In the genomic region with DNA sequence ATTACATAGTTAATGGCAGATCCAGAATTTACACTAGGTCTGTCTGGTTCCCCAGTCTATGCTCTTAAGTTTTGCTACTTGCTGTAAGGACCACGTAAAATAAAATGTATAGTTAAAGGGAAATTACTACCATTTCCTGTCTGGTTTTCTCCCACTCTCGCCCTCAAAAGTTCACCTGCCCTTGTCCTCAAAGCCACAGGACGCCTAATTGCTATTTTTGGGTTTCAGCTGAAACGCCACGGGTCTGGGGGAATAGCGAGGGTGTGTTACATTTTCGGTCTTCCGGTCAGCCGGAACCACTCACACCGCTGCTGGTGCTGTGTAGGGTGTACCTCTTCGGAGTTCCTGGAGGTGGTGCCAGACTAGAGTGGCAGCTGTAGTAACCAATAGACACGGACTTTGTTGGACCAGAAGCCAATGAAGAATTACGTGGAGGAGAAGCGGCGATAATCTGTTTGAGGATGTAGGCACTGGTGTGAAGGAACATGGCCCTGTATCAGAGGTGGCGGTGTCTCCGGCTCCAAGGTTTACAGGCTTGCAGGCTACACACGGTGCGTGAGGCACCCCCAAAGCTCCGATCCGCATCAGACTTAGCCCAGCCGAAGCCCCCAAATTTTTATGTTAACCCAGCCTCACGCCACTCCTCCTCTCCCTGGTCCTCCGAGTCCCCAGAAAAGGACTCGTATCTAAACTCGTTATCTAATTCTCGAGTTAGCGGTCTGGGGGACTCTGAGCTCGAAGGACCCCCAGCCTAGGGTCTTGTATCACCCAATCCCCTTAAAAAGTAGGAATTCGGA, we compare ENCODE assay signal across 8 cellular contexts. TPM values are rescaled to one million over a fixed set of nuclear protein-coding genes. Genes with fewer than 3 reads are reported as not detected.
DNase-seq lines count a peak whose midpoint lies in the region; ATAC-seq and TF ChIP-seq lines count a peak whose summit lies in the region.

Gene TARS2 (plus strand): TSS at position 454 of the 797 bp plus-strand sequence. CDS start 32 bp downstream, at position 486.

- TF ChIP-seq CTCF in GM10248 (IDR thresholded peaks at IDR 0.05; ENCODE audit: control extremely low read depth, extremely low read depth, low read depth, missing control alignments): no peak
- peak; percentile 54 for TF ChIP-seq CTCF in osteocyte (IDR thresholded peaks at IDR 0.05)

- H3K4me3 ChIP-seq in thymus (ENCODE audit: low read length): peak within 1 kb of the TSS; percentile 68

- H3K27ac Mint-ChIP-seq in activated naive CD8-positive, alpha-beta T cell treated with anti-CD3 and anti-CD28 coated beads for 36 hours: peak within 1 kb of the TSS; percentile 87
- H3K27ac Mint-ChIP-seq in osteocyte (ENCODE audit: unreplicated experiment): peak within 1 kb of the TSS; percentile 95

- WGBS in thymus: under 1% methylated on average over 30 of the region's 30 CpGs

- DNase-seq in GM10248 (ENCODE audit: extremely low spot score) (peak; percentile 98), NCI-H1092 treated with DMSO at 0.1 percent for 48 hours (lab: John Stamatoyannopoulos, UW) (peak; percentile 100), SKM-1 (lab: John Stamatoyannopoulos, UW; ENCODE audit: unreplicated experiment) (peak; percentile 100), head of caudate nucleus (peak; percentile 69 to 98 (median 94)), osteocyte (ENCODE audit: extremely low spot score, unreplicated experiment) (peak; percentile 98)
- DNase-seq in activated naive CD8-positive, alpha-beta T cell treated with anti-CD3 and anti-CD28 coated beads for 36 hours: peak; percentile 94

- H3K4me3 Mint-ChIP-seq in activated naive CD8-positive, alpha-beta T cell treated with anti-CD3 and anti-CD28 coated beads for 36 hours: peak within 1 kb of the TSS; percentile 97
- peak within 1 kb of the TSS; percentile 96 for H3K4me3 Mint-ChIP-seq in osteocyte (ENCODE audit: unreplicated experiment)

- peaks cover 6% of the 10 kb centered on the region for H3K4me1 ChIP-seq in thymus (ENCODE audit: control insufficient read depth, insufficient read depth, low read length)

- H3K4me1 Mint-ChIP-seq in activated naive CD8-positive, alpha-beta T cell treated with anti-CD3 and anti-CD28 coated beads for 36 hours: peaks cover 13% of the 10 kb centered on the region
- H3K4me1 Mint-ChIP-seq in osteocyte (ENCODE audit: unreplicated experiment): peaks cover 11% of the 10 kb centered on the region

- CTCF ChIA-PET in GM10248 (lab: Yijun Ruan, JAX): interaction anchor here (0.8 to 1.7 kb wide), 7 partner anchors 34 to 231 kb away, joined by 3 to 5 read pairs (median 4); partner anchors contain the start of gene MCL1

- peak; percentile 99 for ATAC-seq in HG02610 (IDR thresholded peaks at IDR 0.05; ENCODE audit: unreplicated experiment)

- H3K36me3 ChIP-seq in thymus (ENCODE audit: control insufficient read depth, insufficient read depth): peaks cover 13% of the 10 kb centered on the region

- no peaks in the 10 kb centered on the region for H3K9me3 Mint-ChIP-seq in activated naive CD8-positive, alpha-beta T cell treated with anti-CD3 and anti-CD28 coated beads for 36 hours
- H3K9me3 Mint-ChIP-seq in osteocyte (ENCODE audit: unreplicated experiment): no peaks in the 10 kb centered on the region

- POLR2A ChIA-PET in GM10248 (lab: Yijun Ruan, JAX): interaction anchor here (0.9 kb wide), 1 partner anchor 94 kb away, joined by 3 read pairs; no protein-coding TSS in a partner anchor

- intact Hi-C loops in head of caudate nucleus (cut with DNase I): loop anchor here (10.0 kb wide), 1 partner anchor 48 kb away; no protein-coding TSS in a partner anchor

- H3K27ac ChIP-seq in thymus (ENCODE audit: low read depth): peak within 1 kb of the TSS; percentile 81

- H3K27me3 Mint-ChIP-seq in activated naive CD8-positive, alpha-beta T cell treated with anti-CD3 and anti-CD28 coated beads for 36 hours: no peaks in the 10 kb centered on the region
- no peaks in the 10 kb centered on the region for H3K27me3 Mint-ChIP-seq in osteocyte (ENCODE audit: unreplicated experiment)

- peaks cover 14% of the 10 kb centered on the region for H3K36me3 Mint-ChIP-seq in activated naive CD8-positive, alpha-beta T cell treated with anti-CD3 and anti-CD28 coated beads for 36 hours
- H3K36me3 Mint-ChIP-seq in osteocyte (ENCODE audit: unreplicated experiment): peaks cover 10% of the 10 kb centered on the region

- no peaks in the 10 kb centered on the region for H3K27me3 ChIP-seq in thymus (ENCODE audit: control insufficient read depth, insufficient read depth)

- H3K9me3 ChIP-seq in thymus (ENCODE audit: control insufficient read depth): no peaks in the 10 kb centered on the region

RNA-seq across cellular contexts. Expression of gene TARS2, which starts in this region (rescaled TPM):
- 10 to 100 TPM; 44.8 to 46.2 TPM for total RNA-seq in activated naive CD8-positive, alpha-beta T cell treated with anti-CD3 and anti-CD28 coated beads for 36 hours
- total RNA-seq in osteocyte: 18.8 and 23.2 TPM in 2 replicates
- polyA plus RNA-seq in thymus: 17.5 TPM

Comparison
In these comparisons a context has a peak if more than half of its experiments do, and no peak if none do; other contexts are left out.
1. Peak in every context shown above with its lines: DNase-seq, ATAC-seq, H3K4me3 ChIP-seq and H3K27ac ChIP-seq.